9 cellular contexts compared by ENCODE assay signal in the genomic region with DNA sequence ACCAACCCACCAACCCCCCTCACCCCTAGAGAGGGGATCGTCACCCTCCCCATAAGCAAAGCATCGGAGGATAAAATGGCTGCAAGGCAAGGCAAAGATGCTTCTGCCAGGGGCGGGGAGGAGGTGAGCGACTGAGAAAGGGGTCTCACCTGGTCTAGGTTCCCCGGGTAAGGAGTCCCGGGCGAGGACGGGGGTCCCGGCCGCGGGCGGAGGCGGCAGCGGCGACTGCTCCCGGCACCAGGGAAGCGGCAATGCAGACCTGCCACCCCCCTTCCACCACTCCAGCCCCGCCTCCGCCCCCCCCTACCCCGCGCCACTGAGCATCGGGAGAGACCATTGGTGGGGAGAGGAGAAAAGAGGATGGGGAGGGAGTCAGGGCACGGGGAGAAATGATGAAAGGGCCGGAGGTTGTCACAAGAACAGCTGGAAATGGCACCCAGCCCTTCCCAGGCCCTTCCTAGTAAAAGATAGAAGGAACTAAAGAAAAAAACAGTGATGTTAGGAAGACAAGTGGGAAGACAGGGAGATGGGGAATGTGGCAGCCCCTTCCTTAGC. TPM values are rescaled to one million over a fixed set of nuclear protein-coding genes. Genes with fewer than 3 reads are reported as not detected.
A peak's percentile ranks its signal among the peaks of the same experiment; 100 is the strongest.
DNase-seq lines count a peak whose midpoint lies in the region; ATAC-seq and TF ChIP-seq lines count a peak whose summit lies in the region.
"Had no signal": no experiment of that assay in that cellular context is flagged by ENCODE, and none has a peak within 500 bp of the region (broad histone marks: within the 10 kb centered on the region; RNA-seq: fewer than 3 reads in every experiment).

A gene with protein sequence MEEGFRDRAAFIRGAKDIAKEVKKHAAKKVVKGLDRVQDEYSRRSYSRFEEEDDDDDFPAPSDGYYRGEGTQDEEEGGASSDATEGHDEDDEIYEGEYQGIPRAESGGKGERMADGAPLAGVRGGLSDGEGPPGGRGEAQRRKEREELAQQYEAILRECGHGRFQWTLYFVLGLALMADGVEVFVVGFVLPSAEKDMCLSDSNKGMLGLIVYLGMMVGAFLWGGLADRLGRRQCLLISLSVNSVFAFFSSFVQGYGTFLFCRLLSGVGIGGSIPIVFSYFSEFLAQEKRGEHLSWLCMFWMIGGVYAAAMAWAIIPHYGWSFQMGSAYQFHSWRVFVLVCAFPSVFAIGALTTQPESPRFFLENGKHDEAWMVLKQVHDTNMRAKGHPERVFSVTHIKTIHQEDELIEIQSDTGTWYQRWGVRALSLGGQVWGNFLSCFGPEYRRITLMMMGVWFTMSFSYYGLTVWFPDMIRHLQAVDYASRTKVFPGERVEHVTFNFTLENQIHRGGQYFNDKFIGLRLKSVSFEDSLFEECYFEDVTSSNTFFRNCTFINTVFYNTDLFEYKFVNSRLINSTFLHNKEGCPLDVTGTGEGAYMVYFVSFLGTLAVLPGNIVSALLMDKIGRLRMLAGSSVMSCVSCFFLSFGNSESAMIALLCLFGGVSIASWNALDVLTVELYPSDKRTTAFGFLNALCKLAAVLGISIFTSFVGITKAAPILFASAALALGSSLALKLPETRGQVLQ (minus strand): TSS at position 255 of the 555 bp plus-strand sequence. CDS start 4,004 bp downstream, outside the sequence.

- H3K9ac ChIP-seq in IMR-90 (ENCODE audit: low read depth, low read length): peak within 1 kb of the TSS; percentile 92
- peak within 1 kb of the TSS; percentile 74 for H3K9ac ChIP-seq in iPS-15b (ENCODE audit: low read depth, low read length)
- no peak within 1 kb of the TSS for H3K9ac ChIP-seq in skeletal muscle tissue (ENCODE audit: low read depth in 1 of 3, low read length in 3 of 3)

- peak within 1 kb of the TSS; percentile 95 for H2AK5ac ChIP-seq in IMR-90 (ENCODE audit: low read depth, low read length)

- H3K4me3 ChIP-seq in BJ (ENCODE audit: low read depth, low read length): peak within 1 kb of the TSS; percentile 65
- peak within 1 kb of the TSS; percentile 98 for H3K4me3 ChIP-seq in IMR-90 (ENCODE audit: insufficient read depth, low read depth, low read length)
- H3K4me3 ChIP-seq in iPS-15b (ENCODE audit: low read depth, low read length): peak within 1 kb of the TSS; percentile 73
- peak within 1 kb of the TSS in 2 of 3 donors; percentile 9 to 52 for H3K4me3 ChIP-seq in skeletal muscle tissue (ENCODE audit: low read length in 3 of 3)

- peaks cover 19% of the 10 kb centered on the region for H3K9me1 ChIP-seq in IMR-90 (ENCODE audit: insufficient read depth, low read length)

- TF ChIP-seq CTCF in BJ (IDR thresholded peaks at IDR 0.05; ENCODE audit: insufficient read depth, low read depth, low read length) (no peak), IMR-90 (conservative IDR thresholded peaks at IDR 0.05; ENCODE audit: low read depth, low read length) (no peak)

- POLR2A ChIA-PET in BJ (lab: Charles Lee) (no interaction called here), IMR-90 (lab: Charles Lee; ENCODE audit: unreplicated experiment) (no interaction called here)

- H3K27me3 ChIP-seq in BJ (ENCODE audit: control insufficient read depth, insufficient read depth, low read length): no peaks in the 10 kb centered on the region
- no peaks in the 10 kb centered on the region for H3K27me3 ChIP-seq in IMR-90 (ENCODE audit: control insufficient read depth, insufficient read depth, low read length)
- H3K27me3 ChIP-seq in iPS-15b (ENCODE audit: control insufficient read depth, insufficient read depth, low read length): no peaks in the 10 kb centered on the region
- H3K27me3 ChIP-seq in skeletal muscle tissue (ENCODE audit: control insufficient read depth in 3 of 3, insufficient read depth in 3 of 3, low read length in 3 of 3): peaks cover 5 to 16% (median 11%) of the 10 kb centered on the region in 3 donors

- H2AK9ac ChIP-seq in IMR-90 (replicated peaks; ENCODE audit: low read depth, low read length, poor library complexity): peak within 1 kb of the TSS; percentile 97

- peak within 1 kb of the TSS; percentile 82 for H3K4ac ChIP-seq in IMR-90 (ENCODE audit: low read depth, low read length)

- in situ Hi-C loops in IMR-90 (cut with MboI; ENCODE audit: low sequenced_read_pairs): no loop called here

- peak within 1 kb of the TSS; percentile 91 to 96 for H4K8ac ChIP-seq in IMR-90 (ENCODE audit: low read depth in 2 of 2, low read length in 2 of 2)

- no CpG with 5 or more reads among the region's 24 CpGs for WGBS in IMR-90 (ENCODE audit: extremely low coverage in 2 of 2, insufficient read length in 1 of 2), 2 experiments

- H3K14ac ChIP-seq in IMR-90 (replicated peaks; ENCODE audit: low read depth, low read length): peak within 1 kb of the TSS; percentile 88

- no peak for DNase-seq in BJ (ENCODE audit: low read depth)
- DNase-seq in IMR-90: peak; percentile 60
- peak; percentile 79 for DNase-seq in astrocyte of the hippocampus (ENCODE audit: low read depth, low spot score)
- DNase-seq in mesenteric fat pad (ENCODE audit: low spot score): no peak

- no peak for TF ChIP-seq POLR2A in IMR-90 (IDR thresholded peaks at IDR 0.05; ENCODE audit: low read depth, low read length)

- H2BK20ac ChIP-seq in IMR-90 (ENCODE audit: low read depth, low read length): 0 out of 2 replicates have a peak within 1 kb of the TSS, but pooled peaks have one; percentile 39

- TF ChIP-seq RAD21 in IMR-90 (IDR thresholded peaks at IDR 0.05; ENCODE audit: low read length): no peak

- peak within 1 kb of the TSS; percentile 73; the same call in 1 of the 2 replicates for H2BK120ac ChIP-seq in IMR-90 (ENCODE audit: low read depth, low read length)

- H3K23ac ChIP-seq in IMR-90 (ENCODE audit: low read depth, low read length): peak within 1 kb of the TSS; percentile 90

- peak within 1 kb of the TSS; percentile 27 for H2BK5ac ChIP-seq in IMR-90 (ENCODE audit: low read depth, low read length, poor library complexity, severe bottlenecking)

- BruUV-seq in IMR-90 (replicated peaks; lab: Mats Ljungman, UMichigan): no TSS peak

- H3K36me3 ChIP-seq in BJ (ENCODE audit: control insufficient read depth, insufficient read depth, low read length) (no peaks in the 10 kb centered on the region; the same call in 1 of the 2 replicates), IMR-90 (ENCODE audit: control insufficient read depth, insufficient read depth, low read length) (peaks cover 11% of the 10 kb centered on the region), iPS-15b (ENCODE audit: control insufficient read depth, insufficient read depth, low read length) (no peaks in the 10 kb centered on the region), skeletal muscle tissue (ENCODE audit: control insufficient read depth in 3 of 3, insufficient read depth in 3 of 3, low read length in 3 of 3) (peaks cover 2 to 5% (median 4%) of the 10 kb centered on the region in 3 donors)

- H3K27ac ChIP-seq in IMR-90 (ENCODE audit: insufficient read depth, low read length): peak within 1 kb of the TSS; percentile 44
- H3K27ac ChIP-seq in skeletal muscle tissue (ENCODE audit: low read depth, low read length): no peak within 1 kb of the TSS

- ATAC-seq in IMR-90 (ENCODE audit: low read depth): peak; percentile 94
- ATAC-seq in SK-N-SH treated with all-trans-retinoic acid at 6 μM for 48 hours: peak; percentile 91
- ATAC-seq in HG03039 (IDR thresholded peaks at IDR 0.05; ENCODE audit: unreplicated experiment): no peak
- ATAC-seq: HCT116 had no signal

- peak within 1 kb of the TSS; percentile 70 for H4K91ac ChIP-seq in IMR-90 (ENCODE audit: insufficient read depth, low read depth, low read length)

- dilution Hi-C loops in IMR-90 (cut with HindIII; ENCODE audit: low sequenced_read_pairs, unreplicated experiment): no loop called here

- peak within 1 kb of the TSS; percentile 81; the same call in 1 of the 3 replicates for H2BK15ac ChIP-seq in IMR-90 (ENCODE audit: low read depth, low read length)

- no peaks in the 10 kb centered on the region for H3K9me3 ChIP-seq in IMR-90 (ENCODE audit: control insufficient read depth, insufficient read depth, low read length)
- no peaks in the 10 kb centered on the region for H3K9me3 ChIP-seq in iPS-15b (ENCODE audit: control insufficient read depth, insufficient read depth, low read length)
- no peaks in the 10 kb centered on the region for H3K9me3 ChIP-seq in skeletal muscle tissue (ENCODE audit: control insufficient read depth in 3 of 3, low read length in 3 of 3)

- H4K5ac ChIP-seq in IMR-90 (ENCODE audit: low read depth, low read length): peak within 1 kb of the TSS; percentile 83

- peaks cover 5 to 30% of the 10 kb centered on the region in 2 experiments; a peak in 3 of 4 replicates for H3K79me1 ChIP-seq in IMR-90 (ENCODE audit: low read depth in 1 of 2, low read length in 2 of 2)

- H4K20me1 ChIP-seq in IMR-90 (ENCODE audit: insufficient read depth, low read length): no peaks in the 10 kb centered on the region

- CTCF ChIA-PET in BJ (lab: Yijun Ruan, JAX) (no interaction called here), IMR-90 (lab: Yijun Ruan, JAX) (interaction anchor here (0.6 kb wide), 1 partner anchor 269 kb away, joined by 4 read pairs; no protein-coding TSS in a partner anchor)

- H3K4me2 ChIP-seq in IMR-90 (ENCODE audit: low read depth, low read length): peak within 1 kb of the TSS; percentile 100

- intact Hi-C loops in IMR-90 (cut with micrococcal nuclease): no loop called here

- peak within 1 kb of the TSS; percentile 99 for H2AFZ ChIP-seq in IMR-90 (replicated peaks; ENCODE audit: low read length, poor library complexity)

- H3K18ac ChIP-seq in IMR-90 (ENCODE audit: low read depth, low read length): peak within 1 kb of the TSS; percentile 63

- H3K56ac ChIP-seq in IMR-90 (ENCODE audit: extremely low read depth, insufficient read depth, low read length): peak within 1 kb of the TSS; percentile 55; the same call in 1 of the 2 replicates

- H3K4me1 ChIP-seq in IMR-90 (ENCODE audit: control insufficient read depth, insufficient read depth, low read length) (peaks cover 12% of the 10 kb centered on the region), iPS-15b (ENCODE audit: control insufficient read depth, insufficient read depth, low read length) (peaks cover 6% of the 10 kb centered on the region), skeletal muscle tissue (ENCODE audit: control insufficient read depth in 3 of 3, insufficient read depth in 3 of 3, low read length in 3 of 3) (no peaks in the 10 kb centered on the region)

TF ChIP-seq in IMR-90, 13 proteins besides CTCF, POLR2A, EP300 and RAD21 (continues in another document):
- TF ChIP-seq NFE2L2 (IDR thresholded peaks at IDR 0.05; ENCODE audit: low read depth, low read length) (no peak), CEBPB (IDR thresholded peaks at IDR 0.05; ENCODE audit: low read depth, low read length) (no peak)

TF ChIP-seq in SK-N-SH treated with all-trans-retinoic acid at 6 μM for 48 hours, 23 proteins besides CTCF, POLR2A, EP300 and RAD21 (continues in another document):
- no peak for TF ChIP-seq GLIS3 (CRISPR knock-in tag; IDR thresholded peaks at IDR 0.05)
- no peak for TF ChIP-seq OSR1 (CRISPR knock-in tag; IDR thresholded peaks at IDR 0.05)
- no peak for TF ChIP-seq ZNF70 (CRISPR knock-in tag; IDR thresholded peaks at IDR 0.05)
- no peak for TF ChIP-seq ZFP3 (CRISPR knock-in tag; IDR thresholded peaks at IDR 0.05)

RNA-seq across cellular contexts. Expression of the gene that starts here (rescaled TPM):
- 21.2 and 25.4 TPM in 2 replicates for polyA plus RNA-seq in BJ (2011; rRNA removed)
- 26.5 and 40.9 TPM in 2 replicates for polyA minus RNA-seq in BJ (2011; rRNA and poly(A)+ RNA removed)
- total RNA-seq in IMR-90 (2012; rRNA removed): 15.4 and 16.4 TPM in 2 replicates
- 18.1 and 19.6 TPM in 2 replicates for polyA plus RNA-seq in IMR-90 (2012; rRNA removed)
- 14.5 and 15.6 TPM in 2 replicates for polyA plus RNA-seq in IMR-90 (2012; cell fraction: cytosol; rRNA removed)
- 22.0 and 25.1 TPM in 2 replicates for polyA plus RNA-seq in IMR-90 (2012; cell fraction: nucleus; rRNA removed; ENCODE audit: low replicate concordance)
- total RNA-seq in skeletal muscle tissue: 2.1 TPM
- total RNA-seq in mesenteric fat pad: 2.0 TPM

Comparison
In these comparisons a context has a peak if more than half of its experiments do, and no peak if none do; other contexts are left out.
1. DNase-seq: peak in IMR-90 (single experiment) and astrocyte of the hippocampus (single experiment); none in BJ (single experiment) and mesenteric fat pad (single experiment).
2. H3K4me3 ChIP-seq: peak in every context shown above with its lines; median percentile 98 in IMR-90; 73 in iPS-15b; 65 in BJ; 30 in skeletal muscle tissue.
3. H3K9ac ChIP-seq: peak in IMR-90 (single experiment) and iPS-15b (single experiment); none in skeletal muscle tissue (0 of 3).